ENCODE assay signal across 1 cellular context in the genomic region with DNA sequence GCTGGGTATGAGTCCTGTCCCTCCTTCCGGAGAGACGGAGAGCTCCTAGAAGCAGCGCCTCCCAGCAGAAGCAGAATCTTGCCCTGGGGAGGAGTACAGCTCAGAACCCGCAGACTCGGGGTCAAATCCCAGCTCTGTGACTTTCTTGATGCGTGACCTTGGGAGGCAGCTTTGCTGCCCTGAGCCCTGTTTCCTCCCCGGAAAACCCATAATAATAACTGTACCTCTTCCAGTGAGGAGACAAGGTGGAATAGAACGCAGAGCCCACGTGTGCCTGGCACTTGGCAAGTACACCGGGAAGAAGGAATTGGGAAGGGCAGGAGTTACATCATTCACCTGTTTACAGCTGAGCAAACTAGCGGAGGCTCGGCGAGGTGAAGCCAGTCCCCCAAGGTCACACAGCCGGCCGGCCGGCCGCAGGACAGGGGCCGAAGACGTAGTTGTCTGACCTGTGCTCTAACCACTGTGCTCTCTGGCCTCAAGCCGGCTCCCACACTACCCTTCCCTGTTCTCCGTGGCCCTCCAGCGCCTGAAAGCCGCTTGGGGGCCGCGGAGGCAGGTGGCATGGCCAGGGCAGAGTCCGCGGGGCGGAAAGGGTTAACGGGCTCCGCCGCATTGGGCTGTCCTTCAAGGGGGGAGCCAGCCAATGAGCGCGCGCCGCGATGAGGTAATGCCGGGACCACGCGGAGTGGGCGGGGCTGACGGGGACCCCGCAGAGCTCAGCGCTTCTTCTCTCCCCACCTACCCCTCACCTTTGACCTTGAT.
TF ChIP-seq lines count a peak whose summit lies in the region.

No MANE protein-coding gene starts in this region.

TF ChIP-seq in H1, 55 proteins besides CTCF, POLR2A, EP300 and RAD21 (continued from another document):
- no peak for TF ChIP-seq POLR2AphosphoS5 (IDR thresholded peaks at IDR 0.05; ENCODE audit: low read depth, low read length)
- TF ChIP-seq, protein P1, sequence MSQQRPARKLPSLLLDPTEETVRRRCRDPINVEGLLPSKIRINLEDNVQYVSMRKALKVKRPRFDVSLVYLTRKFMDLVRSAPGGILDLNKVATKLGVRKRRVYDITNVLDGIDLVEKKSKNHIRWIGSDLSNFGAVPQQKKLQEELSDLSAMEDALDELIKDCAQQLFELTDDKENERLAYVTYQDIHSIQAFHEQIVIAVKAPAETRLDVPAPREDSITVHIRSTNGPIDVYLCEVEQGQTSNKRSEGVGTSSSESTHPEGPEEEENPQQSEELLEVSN (IDR thresholded peaks at IDR 0.05), result peak; percentile 57
- TF ChIP-seq, protein P2, sequence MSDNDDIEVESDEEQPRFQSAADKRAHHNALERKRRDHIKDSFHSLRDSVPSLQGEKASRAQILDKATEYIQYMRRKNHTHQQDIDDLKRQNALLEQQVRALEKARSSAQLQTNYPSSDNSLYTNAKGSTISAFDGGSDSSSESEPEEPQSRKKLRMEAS (IDR thresholded peaks at IDR 0.05), result peak; percentile 63; the same call in 1 of the 2 replicates
- TF ChIP-seq ASH2L (IDR thresholded peaks at IDR 0.05; ENCODE audit: low read length), result no peak
